In the genomic region with DNA sequence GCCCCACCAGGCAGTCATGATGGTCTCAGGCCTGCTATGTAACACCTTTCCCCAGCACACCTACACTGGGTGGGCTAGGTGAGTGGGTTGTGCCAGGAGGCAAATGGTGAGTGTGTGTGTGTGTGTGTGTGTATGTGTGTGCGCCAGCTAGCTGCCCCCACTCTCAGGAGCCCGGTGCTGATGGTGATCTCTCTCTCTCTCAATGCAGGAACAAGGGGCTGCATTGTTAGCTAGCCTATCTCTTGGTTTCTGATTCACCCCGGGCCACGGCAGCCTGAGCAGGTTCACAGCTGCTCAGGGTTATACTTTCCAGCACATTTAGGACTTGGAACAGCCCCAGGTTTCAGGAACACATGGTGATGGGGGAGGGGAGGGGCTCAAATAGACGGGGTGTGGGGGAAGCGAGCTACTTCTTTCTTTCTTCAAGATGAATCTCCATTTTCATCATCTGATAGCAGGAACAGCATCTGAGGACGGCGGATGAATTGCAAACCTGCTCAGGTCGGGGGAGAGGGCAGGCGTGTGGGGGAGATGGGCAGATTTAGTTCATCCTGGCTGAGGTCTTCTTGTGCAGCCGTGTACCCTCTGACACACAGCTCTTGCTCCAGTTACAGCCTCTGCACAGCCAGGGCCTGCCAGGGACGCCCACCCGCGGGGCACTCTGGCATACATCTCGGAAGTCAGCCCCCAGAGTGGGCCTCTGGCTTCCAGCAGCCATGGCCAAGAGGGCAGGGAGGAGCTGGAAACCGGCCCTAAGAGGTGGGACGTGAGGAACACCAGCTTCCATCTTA, we compare ENCODE assay signal across 14 cellular contexts.
DNase-seq lines count a peak whose midpoint lies in the region; ATAC-seq and TF ChIP-seq lines count a peak whose summit lies in the region.
"Had no signal": no experiment of that assay in that cellular context is flagged by ENCODE, and none has a peak within 500 bp of the region (broad histone marks: within the 10 kb centered on the region; RNA-seq: fewer than 3 reads in every experiment).

No MANE protein-coding gene starts in this region.

- no peak overlapping the region for H2AFZ ChIP-seq in Loucy (ENCODE audit: low read length)

- H3K9me3 ChIP-seq in BLaER1 (peaks cover 5% of the 10 kb centered on the region; the same call in 1 of the 2 replicates), Loucy (ENCODE audit: insufficient read depth, low read depth, low read length) (no peaks in the 10 kb centered on the region)
- H3K9me3 ChIP-seq: Caco-2, lower lobe of right lung had no signal

- H3K4me3 ChIP-seq in BLaER1 (no peak overlapping the region), Loucy (ENCODE audit: low read length, poor library complexity, severe bottlenecking) (no peak overlapping the region), fibroblast of pulmonary artery (replicated peaks; ENCODE audit: low read depth, low read length) (no peak overlapping the region)
- H3K4me3 ChIP-seq: lower lobe of right lung had no signal

- DNase-seq in fibroblast of pulmonary artery (ENCODE audit: low read depth) (peak; percentile 37), pons (ENCODE audit: low spot score) (peak; percentile 62), NCI-H2081 treated with DMSO at 0.1 percent for 48 hours (lab: John Stamatoyannopoulos, UW) (no peak), HCEC 1CT (no peak)
- DNase-seq in activated CD4-positive, alpha-beta T cell treated with anti-CD3 and anti-CD28 coated beads for 1 hour = no peak
- DNase-seq: activated CD4-positive, CD25-positive, alpha-beta regulatory T cell treated with anti-CD3 and anti-CD28 coated beads, Interleukin-2, amount 50 U/mL, for 72 hours; activated naive CD4-positive, alpha-beta T cell treated with Interleukin-2 at 50 U/mL for 16 hours; cortex of kidney; lower lobe of right lung; NCI-H1930 had no signal

- H3K27me3 ChIP-seq in BLaER1 (no peaks in the 10 kb centered on the region), Loucy (ENCODE audit: insufficient read depth, low read length, poor library complexity, severe bottlenecking) (no peaks in the 10 kb centered on the region)

- no peaks in the 10 kb centered on the region for H4K20me1 ChIP-seq in BLaER1
- no peaks in the 10 kb centered on the region for H4K20me1 ChIP-seq in Loucy (ENCODE audit: insufficient read depth, low read length, poor library complexity, severe bottlenecking)

- H3K27ac ChIP-seq in BLaER1 = peak overlapping the region; percentile 78
- H3K27ac ChIP-seq: lower lobe of right lung had no signal

- no peak for TF ChIP-seq CTCF in Loucy (conservative IDR thresholded peaks at IDR 0.05; ENCODE audit: low read length)
- no peak for TF ChIP-seq CTCF in fibroblast of pulmonary artery (IDR thresholded peaks at IDR 0.05; ENCODE audit: low read length, missing control alignments)

- H3K4me2 ChIP-seq in BLaER1 (peak overlapping the region; percentile 80), Loucy (ENCODE audit: low read depth, low read length, poor library complexity, severe bottlenecking) (peak overlapping the region; percentile 29)

- no peaks in the 10 kb centered on the region; the same call in 1 of the 2 replicates for H3K36me3 ChIP-seq in BLaER1
- no peaks in the 10 kb centered on the region for H3K36me3 ChIP-seq in Loucy (ENCODE audit: insufficient read depth, low read length)
- H3K36me3 ChIP-seq: lower lobe of right lung had no signal

- H3K4me1 ChIP-seq in BLaER1 (peaks cover 46% of the 10 kb centered on the region), Loucy (ENCODE audit: insufficient read depth, low read length, poor library complexity, severe bottlenecking) (peaks cover 35% of the 10 kb centered on the region)

- no peaks in the 10 kb centered on the region for H3F3A ChIP-seq in Loucy (ENCODE audit: low read depth)

- H3K9me2 ChIP-seq in Loucy (replicated peaks; ENCODE audit: low read depth, low read length) = no peaks in the 10 kb centered on the region

- no peak for ATAC-seq in HG03139 (IDR thresholded peaks at IDR 0.05; ENCODE audit: unreplicated experiment)

- no peaks in the 10 kb centered on the region for H3K79me2 ChIP-seq in Loucy (ENCODE audit: insufficient read depth, low read length)

- peak overlapping the region; percentile 66 for H3K9ac ChIP-seq in BLaER1
- peak overlapping the region; percentile 37 for H3K9ac ChIP-seq in Loucy (ENCODE audit: low read depth, low read length, poor library complexity, severe bottlenecking)

Comparison
In these comparisons a context has a peak if more than half of its experiments do, and no peak if none do; other contexts are left out.
1. DNase-seq: peak in fibroblast of pulmonary artery (single experiment) and pons (single experiment); none in NCI-H2081 treated with DMSO at 0.1 percent for 48 hours (single experiment), activated CD4-positive, alpha-beta T cell treated with anti-CD3 and anti-CD28 coated beads for 1 hour (single experiment) and HCEC 1CT (single experiment).